ENCODE assay signal across 26 cellular contexts in the genomic region with DNA sequence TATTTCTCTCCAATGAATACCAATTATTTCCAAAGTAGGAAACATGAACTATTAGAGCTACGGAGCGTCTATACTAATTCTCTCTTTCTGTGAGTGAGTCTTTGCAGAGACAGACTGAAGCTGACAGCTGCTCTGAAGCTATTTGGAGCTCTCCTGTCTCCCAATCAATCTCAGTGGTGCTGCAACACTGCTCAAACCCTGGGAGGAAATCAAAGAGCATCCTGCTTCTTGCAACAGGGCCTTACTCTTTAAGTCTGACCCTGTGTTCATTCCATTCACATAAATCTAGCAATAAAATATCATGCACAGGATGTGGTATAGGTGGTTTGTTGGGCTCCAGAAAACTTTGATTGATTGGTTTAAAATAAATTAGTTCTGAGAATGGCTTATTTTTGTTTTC.
DNase-seq lines count a peak whose midpoint lies in the region; ATAC-seq, FAIRE-seq and TF ChIP-seq lines count a peak whose summit lies in the region.
"Had no signal": no experiment of that assay in that cellular context is flagged by ENCODE, and none has a peak within 500 bp of the region (broad histone marks: within the 10 kb centered on the region; RNA-seq: fewer than 3 reads in every experiment).

No MANE protein-coding gene starts in this region.

- FAIRE-seq in RCC 7860 (lab: Jason Lieb, UNC): no peak
- FAIRE-seq: GM12892, GM19239, HepG2 had no signal

- no peak for ATAC-seq in left colon
- ATAC-seq in lower lobe of right lung: no peak
- ATAC-seq: HepG2 had no signal

- H3K27ac Mint-ChIP-seq in nephron: peak overlapping the region; percentile 18 to 37 (median 34)
- H3K27ac Mint-ChIP-seq: CD8-positive, alpha-beta memory T cell had no signal

- no peaks in the 10 kb centered on the region for H3K79me2 ChIP-seq in smooth muscle cell (ENCODE audit: low read depth)

- peak overlapping the region; percentile 94 for H3K27ac ChIP-seq in BLaER1
- H3K27ac ChIP-seq in smooth muscle cell (ENCODE audit: low read depth): peak overlapping the region; percentile 59
- H3K27ac ChIP-seq in lower lobe of right lung: no peak overlapping the region
- H3K27ac ChIP-seq: C4-2B had no signal

- no peaks in the 10 kb centered on the region for H3K27me3 Mint-ChIP-seq in nephron (ENCODE audit: low read depth)
- H3K27me3 Mint-ChIP-seq: CD8-positive, alpha-beta memory T cell had no signal

- H4K20me1 ChIP-seq in BLaER1 (no peaks in the 10 kb centered on the region), smooth muscle cell (ENCODE audit: low read depth) (no peaks in the 10 kb centered on the region)

- H3K4me2 ChIP-seq in BLaER1 (peak overlapping the region; percentile 81), smooth muscle cell (peak overlapping the region; percentile 14)
- H3K4me2 ChIP-seq: SK-N-SH had no signal

- H3K4me1 ChIP-seq in BLaER1: peaks cover 58% of the 10 kb centered on the region
- H3K4me1 ChIP-seq in smooth muscle cell (ENCODE audit: low read depth): peaks cover 11% of the 10 kb centered on the region
- peaks cover 34% of the 10 kb centered on the region for H3K4me1 ChIP-seq in lower lobe of right lung

- no peaks in the 10 kb centered on the region for H3K27me3 ChIP-seq in BLaER1
- H3K27me3 ChIP-seq in smooth muscle cell (ENCODE audit: low read depth): no peaks in the 10 kb centered on the region
- H3K27me3 ChIP-seq in lower lobe of right lung (ENCODE audit: low read depth): no peaks in the 10 kb centered on the region

- H3K36me3 ChIP-seq in BLaER1: no peaks in the 10 kb centered on the region
- no peaks in the 10 kb centered on the region for H3K36me3 ChIP-seq in smooth muscle cell (ENCODE audit: low read depth)
- H3K36me3 ChIP-seq in lower lobe of right lung: no peaks in the 10 kb centered on the region

- no peaks in the 10 kb centered on the region for H3K36me3 Mint-ChIP-seq in nephron (ENCODE audit: low read depth)
- H3K36me3 Mint-ChIP-seq: CD8-positive, alpha-beta memory T cell had no signal

- H3K9ac ChIP-seq in BLaER1 (peak overlapping the region; percentile 49; the same call in 1 of the 2 replicates), smooth muscle cell (ENCODE audit: low read depth) (no peak overlapping the region)
- H3K9ac ChIP-seq: SK-N-SH had no signal

- 32% methylated on average over 2 of the region's 2 CpGs for WGBS in smooth muscle cell (ENCODE audit: low lambda C conversion rate)

- H3K9me3 Mint-ChIP-seq in nephron: no peaks in the 10 kb centered on the region

- H3F3A ChIP-seq in smooth muscle cell (ENCODE audit: low read depth): peaks cover 13% of the 10 kb centered on the region

- H3K9me3 ChIP-seq in BLaER1: no peaks in the 10 kb centered on the region
- no peaks in the 10 kb centered on the region for H3K9me3 ChIP-seq in smooth muscle cell (replicated peaks; ENCODE audit: low read depth)
- H3K9me3 ChIP-seq in lower lobe of right lung: no peaks in the 10 kb centered on the region
- H3K9me3 ChIP-seq: SK-N-SH had no signal

- H3K4me3 ChIP-seq in BLaER1: 0 out of 2 replicates have a peak overlapping the region, but pooled peaks have one; percentile 8
- no peak overlapping the region for H3K4me3 ChIP-seq in smooth muscle cell
- H3K4me3 ChIP-seq in lower lobe of right lung: no peak overlapping the region

- H3K4me3 Mint-ChIP-seq in nephron: no peak overlapping the region
- H3K4me3 Mint-ChIP-seq: CD8-positive, alpha-beta memory T cell had no signal

- intact Hi-C loops in left colon (cut with DNase I, micrococcal nuclease) (no loop called here), lower lobe of right lung (cut with DNase I) (no loop called here)

- DNase-seq in amniotic epithelial cell (ENCODE audit: low read depth) (peak; percentile 87), smooth muscle cell (lab: John Stamatoyannopoulos, UW; ENCODE audit: unreplicated experiment) (no peak), left colon (no peak), RCC 7860 (ENCODE audit: low spot score) (no peak), lower lobe of right lung (no peak)
- DNase-seq: AML-193; Calu3; CD8-positive, alpha-beta memory T cell; DMS79 treated with DMSO at 0.1 percent for 48 hours; H7; Karpas-422; MV-4-11; NCI-H1105; NCI-H1436 treated with DMSO at 0.1 percent for 48 hours; NCI-H2029; NCI-H2227 treated with DMSO at 0.1 percent for 48 hours; NCI-H526 treated with DMSO at 0.1 percent for 48 hours; SIG-M5; SK-N-SH; SW 1271 had no signal

- H3K4me1 Mint-ChIP-seq in nephron: peaks cover 56% of the 10 kb centered on the region
- H3K4me1 Mint-ChIP-seq: CD8-positive, alpha-beta memory T cell had no signal

- TF ChIP-seq CTCF in nephron (IDR thresholded peaks at IDR 0.05; ENCODE audit: unreplicated experiment in 3 of 3) (no peak), smooth muscle cell (IDR thresholded peaks at IDR 0.05; ENCODE audit: borderline replicate concordance, insufficient read depth, poor library complexity, severe bottlenecking) (no peak), lower lobe of right lung (IDR thresholded peaks at IDR 0.05) (no peak)

- peak overlapping the region; percentile 66 for H2AFZ ChIP-seq in smooth muscle cell (ENCODE audit: low read depth)
